11 cellular contexts compared by ENCODE assay signal in genomic region chr3:48738926-48739616, GRCh38. TPM values are rescaled to one million over a fixed set of nuclear protein-coding genes. Genes with fewer than 3 reads are reported as not detected.
DNase-seq lines count a peak whose midpoint lies in the region; ATAC-seq, FAIRE-seq and TF ChIP-seq lines count a peak whose summit lies in the region.
"Had no signal": no experiment of that assay in that cellular context is flagged by ENCODE, and none has a peak within 500 bp of the region (broad histone marks: within the 10 kb centered on the region; RNA-seq: fewer than 3 reads in every experiment).

No MANE protein-coding gene starts in this region.

- FAIRE-seq in A549 (lab: Jason Lieb, UNC) = no peak
- FAIRE-seq: astrocyte, endometrium had no signal

- H4K20me1 ChIP-seq in OCI-LY7 (ENCODE audit: insufficient read depth, low read length) = no peaks in the 10 kb centered on the region

- H2AFZ ChIP-seq in OCI-LY7 (ENCODE audit: low read length) = no peak overlapping the region

- no peaks in the 10 kb centered on the region for H3K27me3 ChIP-seq in right atrium auricular region
- H3K27me3 ChIP-seq in rectal smooth muscle tissue (ENCODE audit: control insufficient read depth, insufficient read depth, low read length) = no peaks in the 10 kb centered on the region

- POLR2A ChIA-PET in A549 (lab: Yijun Ruan, JAX) = interaction anchor here (1.1 kb wide), 1 partner anchor 180 kb away, joined by 3 read pairs; the partner anchor contains the start of gene ARIH2
- POLR2A ChIA-PET in OCI-LY7 (lab: Charles Lee) = interaction anchor here (1.1 kb wide), 1 partner anchor 17 kb away, joined by 3 read pairs; no protein-coding TSS in a partner anchor

- H3K9ac ChIP-seq in rectal smooth muscle tissue (ENCODE audit: low read length) = peak overlapping the region; percentile 0

- H3K9me2 ChIP-seq in OCI-LY7 (ENCODE audit: insufficient read depth, low read length) = no peaks in the 10 kb centered on the region

- peaks cover 20% of the 10 kb centered on the region for H3K4me1 ChIP-seq in A549
- peaks cover 0 to 50% of the 10 kb centered on the region in 2 donors for H3K4me1 ChIP-seq in right atrium auricular region
- peaks cover 12% of the 10 kb centered on the region for H3K4me1 ChIP-seq in rectal smooth muscle tissue (ENCODE audit: control insufficient read depth, insufficient read depth, low read length)
- H3K4me1 ChIP-seq in OCI-LY7 (ENCODE audit: insufficient read depth, low read length, poor library complexity, severe bottlenecking) = peaks cover 5% of the 10 kb centered on the region

- no TSS peak for BruUV-seq in OCI-LY7 (replicated peaks; lab: Mats Ljungman, UMichigan)

- peak overlapping the region; percentile 82 to 86; a peak in 5 of 6 replicates for H3K27ac ChIP-seq in A549
- H3K27ac ChIP-seq in angular gyrus (ENCODE audit: low read depth, low read length) = peak overlapping the region; percentile 96
- peak overlapping the region; percentile 80 to 83 for H3K27ac ChIP-seq in right atrium auricular region
- peak overlapping the region; percentile 43 for H3K27ac ChIP-seq in rectal smooth muscle tissue (ENCODE audit: low read depth, low read length)
- no peak overlapping the region for H3K27ac ChIP-seq in OCI-LY7 (ENCODE audit: low read depth, low read length, poor library complexity, severe bottlenecking)

- no peak overlapping the region for H3K4me3 ChIP-seq in A549
- peak overlapping the region in 1 of 2 donors; percentile 31 for H3K4me3 ChIP-seq in right atrium auricular region
- H3K4me3 ChIP-seq in rectal smooth muscle tissue (ENCODE audit: low read length) = peak overlapping the region; percentile 42
- no peak overlapping the region for H3K4me3 ChIP-seq in OCI-LY7 (ENCODE audit: low read depth, low read length, poor library complexity, severe bottlenecking)
- H3K4me3 ChIP-seq: HAP-1 had no signal

- TF ChIP-seq EP300 in A549 (IDR thresholded peaks at IDR 0.05) = no peak

- no peaks in the 10 kb centered on the region for H3K9me3 ChIP-seq in A549
- no peaks in the 10 kb centered on the region for H3K9me3 ChIP-seq in right atrium auricular region
- H3K9me3 ChIP-seq in OCI-LY7 (ENCODE audit: low read length) = no peaks in the 10 kb centered on the region
- H3K9me3 ChIP-seq: HAP-1 had no signal

- H3K4me2 ChIP-seq in A549 (peak overlapping the region; percentile 88), OCI-LY7 (ENCODE audit: low read length) (no peak overlapping the region; the same call in 1 of the 2 replicates)

- intact Hi-C loops in OCI-LY7 (cut with micrococcal nuclease; ENCODE audit: unreplicated experiment) = no loop called here

- WGBS in A549 (ENCODE audit: missing lambda C conversion rate) = 88% methylated on average over 9 of the region's 9 CpGs

- H3K36me3 ChIP-seq in right atrium auricular region (no peaks in the 10 kb centered on the region), rectal smooth muscle tissue (ENCODE audit: control insufficient read depth, insufficient read depth, low read length) (no peaks in the 10 kb centered on the region), OCI-LY7 (ENCODE audit: insufficient read depth, low read length) (no peaks in the 10 kb centered on the region)
- H3K36me3 ChIP-seq: HAP-1 had no signal

- CTCF ChIA-PET in A549 (lab: Yijun Ruan, JAX) = interaction anchor here (0.7 to 2.7 kb wide), 24 partner anchors 8 to 198 kb away, joined by 3 to 18 read pairs (median 5); partner anchors contain the start of gene IP6K2
- CTCF ChIA-PET in OCI-LY7 (lab: Charles Lee; ENCODE audit: unreplicated experiment) = no interaction called here

- no peaks in the 10 kb centered on the region for H3K79me2 ChIP-seq in OCI-LY7 (ENCODE audit: insufficient read depth, low read depth, low read length)

- DNase-seq in A549 (ENCODE audit: low read depth in 1 of 2, low spot score in 1 of 2) (no peak), right atrium auricular region (ENCODE audit: low spot score) (no peak), RKO (ENCODE audit: low spot score) (no peak), NCI-H510A treated with DMSO at 0.1 percent for 48 hours (lab: John Stamatoyannopoulos, UW) (no peak), OCI-LY7 (ENCODE audit: low spot score) (no peak)

- no peak for TF ChIP-seq RAD21 in A549 (conservative IDR thresholded peaks at IDR 0.05 in 1 of 2, IDR thresholded peaks at IDR 0.05 in 1 of 2)

- ATAC-seq in A549 (no peak), HG02623 (IDR thresholded peaks at IDR 0.05; ENCODE audit: unreplicated experiment) (no peak)

- no peak for TF ChIP-seq CTCF in A549 (IDR thresholded peaks at IDR 0.05)
- TF ChIP-seq CTCF in right atrium auricular region (IDR thresholded peaks at IDR 0.05) = no peak
- TF ChIP-seq CTCF in OCI-LY7 (conservative IDR thresholded peaks at IDR 0.05; ENCODE audit: low read length) = no peak

- no peak for TF ChIP-seq POLR2A in A549 (IDR thresholded peaks at IDR 0.05; ENCODE audit: low read length)

TF ChIP-seq in A549, 52 proteins besides CTCF, POLR2A, EP300 and RAD21:
- TF ChIP-seq JUNB (IDR thresholded peaks at IDR 0.05) (no peak), USF2 (IDR thresholded peaks at IDR 0.05) (no peak), RCOR1 (IDR thresholded peaks at IDR 0.05; ENCODE audit: low read depth, low read length) (no peak), SREBF2 (IDR thresholded peaks at IDR 0.05) (no peak), MAX (IDR thresholded peaks at IDR 0.05) (no peak), ESRRA (IDR thresholded peaks at IDR 0.05; ENCODE audit: borderline replicate concordance, low read length) (no peak), NFE2L2 (conservative IDR thresholded peaks at IDR 0.05; ENCODE audit: low read length) (no peak)

RNA-seq across cellular contexts. Expression of gene IP6K2, which starts 22.1 kb away (rescaled TPM):
- polyA plus RNA-seq in A549 (2011; rRNA removed) = 78.4 and 81.3 TPM in 2 replicates
- 83.9 and 87.9 TPM in 2 replicates for polyA plus RNA-seq in A549 (2012; cell fraction: cytosol; rRNA removed)
- 238 and 242 TPM in 2 replicates for polyA plus RNA-seq in A549 (2012; cell fraction: nucleus; rRNA removed)
- polyA plus RNA-seq in A549 (2017; fragmentation: RNase III; extraction: RNeasy Plus Mini Kit Qiagen cat#74134 plus additional on column Dnase treatment) = 55.6 to 67.1 TPM (median 61.9 TPM) in 3 replicates
- 45.6 and 54.1 TPM in 2 replicates for polyA minus RNA-seq in A549 (2011; rRNA and poly(A)+ RNA removed)
- total RNA-seq in right atrium auricular region = 10 to 100 TPM; 35.7 to 39.6 TPM
- 63.4 and 77.0 TPM in 2 replicates for total RNA-seq in OCI-LY7 (2014; rRNA removed; shearing (Covaris generic))
- 92.7 and 96.9 TPM in 2 replicates for total RNA-seq in OCI-LY7 (2022)

RNA-seq across cellular contexts. Expression of gene NCKIPSD, which starts 53.4 kb away (rescaled TPM):
- polyA plus RNA-seq in A549 (2011; rRNA removed) = 10.2 and 13.6 TPM in 2 replicates
- polyA plus RNA-seq in A549 (2012; cell fraction: cytosol; rRNA removed) = 17.0 and 24.0 TPM in 2 replicates
- 35.9 and 48.2 TPM in 2 replicates for polyA plus RNA-seq in A549 (2012; cell fraction: nucleus; rRNA removed)
- 10.8 to 13.2 TPM (median 10.9 TPM) in 3 replicates for polyA plus RNA-seq in A549 (2017; fragmentation: RNase III; extraction: RNeasy Plus Mini Kit Qiagen cat#74134 plus additional on column Dnase treatment)
- polyA minus RNA-seq in A549 (2011; rRNA and poly(A)+ RNA removed) = 24.5 and 28.5 TPM in 2 replicates
- total RNA-seq in right atrium auricular region = 10 to 100 TPM; 51.7 to 97.7 TPM
- 34.8 and 42.1 TPM in 2 replicates for total RNA-seq in OCI-LY7 (2014; rRNA removed; shearing (Covaris generic))
- 33.9 and 39.9 TPM in 2 replicates for total RNA-seq in OCI-LY7 (2022)
